Comparison of ENCODE assay signal across 32 cellular contexts in genomic region chr1:45071567-45071966, GRCh38.
"Had no signal": no experiment of that assay in that cellular context is flagged by ENCODE, and none has a peak within 500 bp of the region (broad histone marks: within the 10 kb centered on the region; RNA-seq: fewer than 3 reads in every experiment).

No MANE protein-coding gene starts in this region.

- H3K9me3 ChIP-seq: adrenal gland, body of pancreas had no signal

- H3K4me3 ChIP-seq: adrenal gland, ascending aorta, body of pancreas, breast epithelium, cardiac muscle cell had no signal

- DNase-seq: activated effector memory CD4-positive, alpha-beta T cell treated with anti-CD3 and anti-CD28 coated beads, Interleukin-2, amount 50 U/mL, for 16 hours; activated effector memory CD4-positive, alpha-beta T cell treated with Interleukin-2 at 50 U/mL for 16 hours; activated gamma-delta T cell; activated gamma-delta T cell treated with Interleukin-2 at 50 U/mL for 16 hours; activated naive CD4-positive, alpha-beta T cell; activated naive CD4-positive, alpha-beta T cell treated with anti-CD3 and anti-CD28 coated beads for 36 hours; activated naive CD4-positive, alpha-beta T cell treated with anti-CD3 and anti-CD28 coated beads, Interleukin-2, amount 10 ng/mL, durations not matched to agents 7 days and 5 days; activated naive CD4-positive, alpha-beta T cell treated with anti-CD3 and anti-CD28 coated beads, Interleukin-2, amount 50 U/mL, for 16 hours; activated naive CD4-positive, alpha-beta T cell treated with Interleukin-2 at 50 U/mL for 16 hours; activated naive CD8-positive, alpha-beta T cell treated with anti-CD3 and anti-CD28 coated beads for 36 hours; activated naive CD8-positive, alpha-beta T cell treated with anti-CD3 and anti-CD28 coated beads, Interleukin-2, amount 10 ng/mL, durations not matched to agents 7 days and 5 days; activated naive CD8-positive, alpha-beta T cell treated with anti-CD3 and anti-CD28 coated beads, Interleukin-2, amount 50 U/mL, for 24 hours; activated T-cell treated with anti-CD3 and anti-CD28 coated beads, Interleukin-2, amount 50 U/mL, for 24 hours; activated T-cell treated with anti-CD3 and anti-CD28 coated beads, Interleukin-2, amount 50 U/mL, for 4 hours; activated T-cell treated with anti-CD3 and anti-CD28 coated beads, Interleukin-2, amount 50 U/mL, for 48 hours; activated T-cell treated with anti-CD3 and anti-CD28 coated beads, Interleukin-2, amount 50 U/mL, for 72 hours; adrenal gland; amniotic stem cell; amygdala; anterior cingulate cortex; aorta; body of pancreas; brain microvascular endothelial cell; caudate nucleus; central memory CD4-positive, alpha-beta T cell; cerebellar nuclear complex had no signal

- H3K27me3 ChIP-seq: adrenal gland, ascending aorta, body of pancreas, brain microvascular endothelial cell, breast epithelium, cardiac muscle cell had no signal

- H3K27ac ChIP-seq: adrenal gland, ascending aorta, body of pancreas, brain microvascular endothelial cell, breast epithelium, cardiac muscle cell had no signal

- FAIRE-seq: astrocyte, bronchial epithelial cell had no signal

- H3K36me3 ChIP-seq: adrenal gland, ascending aorta, brain microvascular endothelial cell, breast epithelium, cardiac muscle cell had no signal

- ATAC-seq: activated naive CD4-positive, alpha-beta T cell treated with anti-CD3 and anti-CD28 coated beads, Interleukin-2, amount 50 U/mL, for 72 hours; activated naive CD8-positive, alpha-beta T cell treated with anti-CD3 and anti-CD28 coated beads, Interleukin-2, amount 50 U/mL, for 24 hours; activated T-cell treated with anti-CD3 and anti-CD28 coated beads, Interleukin-2, amount 50 U/mL, for 4 hours; activated T-cell treated with anti-CD3 and anti-CD28 coated beads, Interleukin-2, amount 50 U/mL, for 72 hours; body of pancreas had no signal

- H3K4me1 ChIP-seq: adrenal gland, ascending aorta, body of pancreas, breast epithelium had no signal
